10 cellular contexts compared by ENCODE assay signal in the genomic region with DNA sequence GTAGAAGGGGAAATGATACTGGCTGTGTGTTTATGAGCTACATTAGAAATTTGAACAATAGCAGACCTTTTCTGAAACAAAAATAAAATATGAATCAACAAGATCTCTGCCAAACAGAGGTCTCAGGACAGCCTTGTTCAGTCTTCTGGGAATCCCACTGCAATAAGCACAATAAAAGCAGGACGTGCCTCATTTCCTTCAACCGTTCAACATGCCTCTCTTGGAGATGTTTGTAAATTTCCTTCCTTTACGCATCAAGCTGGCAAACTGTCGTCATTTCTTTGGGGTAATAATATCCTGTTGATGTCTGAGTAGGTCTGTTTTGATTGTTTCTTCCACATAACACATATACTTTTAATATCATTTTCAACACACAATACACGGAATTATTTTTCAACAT.
DNase-seq lines count a peak whose midpoint lies in the region; ATAC-seq and TF ChIP-seq lines count a peak whose summit lies in the region.
"Had no signal": no experiment of that assay in that cellular context is flagged by ENCODE, and none has a peak within 500 bp of the region (broad histone marks: within the 10 kb centered on the region; RNA-seq: fewer than 3 reads in every experiment).

No MANE protein-coding gene starts in this region.

- 0 out of 2 replicates have a peak overlapping the region, but pooled peaks have one; percentile 15 for H3K9ac ChIP-seq in HUES64 (ENCODE audit: low read depth, low read length)

- H3K4me1 ChIP-seq in HUES64 (ENCODE audit: insufficient read depth, low read length) (peaks cover 52% of the 10 kb centered on the region), mesodermal cell (ENCODE audit: control insufficient read depth, insufficient read depth, low read length, poor library complexity, severe bottlenecking) (peaks cover 35% of the 10 kb centered on the region)

- H3K9me3 ChIP-seq in HUES64 (ENCODE audit: insufficient read depth, low read depth, low read length) (no peaks in the 10 kb centered on the region), mesodermal cell (ENCODE audit: control insufficient read depth, low read length) (no peaks in the 10 kb centered on the region)

- no peak for ATAC-seq in GM18502 (IDR thresholded peaks at IDR 0.05; ENCODE audit: poor library complexity, unreplicated experiment)

- H3K4me3 ChIP-seq in HUES64 (ENCODE audit: low read length) (no peak overlapping the region), coronary artery (peak overlapping the region; percentile 63), mesodermal cell (ENCODE audit: extremely low read depth, insufficient read depth, low read length, poor library complexity, severe bottlenecking) (no peak overlapping the region)

- H3K36me3 ChIP-seq in HUES64 (ENCODE audit: insufficient read depth, low read length), result no peaks in the 10 kb centered on the region
- H3K36me3 ChIP-seq in mesodermal cell (ENCODE audit: control insufficient read depth, insufficient read depth, low read length), result no peaks in the 10 kb centered on the region

- 49% methylated on average over 3 of the region's 5 CpGs for WGBS in HUES64
- 38 to 62% methylated on average over 2 of the region's 5 CpGs for WGBS in mesodermal cell (ENCODE audit: insufficient coverage in 2 of 2), 2 experiments

- DNase-seq in A172 (ENCODE audit: low spot score), result peak; percentile 42
- no peak for DNase-seq in coronary artery (ENCODE audit: low spot score)
- DNase-seq in stimulated activated CD4-positive, alpha-beta T cell treated with anti-CD3 and anti-CD28 coated beads, Interleukin-4, amount 100 ng/mL, for 24 hours, result no peak
- no peak for DNase-seq in HuH-7 (ENCODE audit: low spot score)
- DNase-seq in COR-L47 (lab: John Stamatoyannopoulos, UW), result no peak
- DNase-seq: activated CD4-positive, alpha-beta T cell treated with anti-CD3 and anti-CD28 coated beads, Interleukin-2, amount 10 ng/mL, durations not matched to agents 24 days and 14 days had no signal

- H3K27me3 ChIP-seq in HUES64 (ENCODE audit: insufficient read depth, low read length), result no peaks in the 10 kb centered on the region

- TF ChIP-seq CTCF in coronary artery (IDR thresholded peaks at IDR 0.05), result no peak

- peak overlapping the region; percentile 48; the same call in 1 of the 2 replicates for H3K27ac ChIP-seq in HUES64 (ENCODE audit: low read depth, low read length)
- peak overlapping the region; percentile 68 to 71 for H3K27ac ChIP-seq in coronary artery
- peak overlapping the region; percentile 85 for H3K27ac ChIP-seq in mesodermal cell (ENCODE audit: low read depth, low read length, severe bottlenecking)
- H3K27ac ChIP-seq: HL-60 had no signal
